In genomic region chrX:63058204-63058603, GRCh38 we compare ENCODE assay signal across 31 cellular contexts.
"Had no signal": no experiment of that assay in that cellular context is flagged by ENCODE, and none has a peak within 500 bp of the region (broad histone marks: within the 10 kb centered on the region; RNA-seq: fewer than 3 reads in every experiment).

No MANE protein-coding gene starts in this region.

- ATAC-seq: activated CD4-positive, alpha-beta T cell treated with anti-CD3 and anti-CD28 coated beads for 36 hours; activated CD4-positive, CD25-positive, alpha-beta regulatory T cell treated with anti-CD3 and anti-CD28 coated beads, Interleukin-2, amount 50 U/mL, for 24 hours; activated CD8-positive, alpha-beta memory T cell treated with anti-CD3 and anti-CD28 coated beads, Interleukin-2, amount 10 ng/mL, durations not matched to agents 7 days and 5 days; activated CD8-positive, alpha-beta T cell treated with anti-CD3 and anti-CD28 coated beads, Interleukin-2, amount 10 ng/mL, durations not matched to agents 7 days and 5 days; activated naive CD8-positive, alpha-beta T cell treated with anti-CD3 and anti-CD28 coated beads, Interleukin-2, amount 50 U/mL, for 24 hours; WTC11 had no signal

- H3K27ac ChIP-seq: ascending aorta, cardiac muscle cell, VCaP had no signal

- H3K36me3 ChIP-seq: ascending aorta, cardiac muscle cell had no signal

- DNase-seq: activated CD4-positive, alpha-beta memory T cell treated with anti-CD3 and anti-CD28 coated beads, Interleukin-2, amount 10 ng/mL, durations not matched to agents 7 days and 5 days; activated CD4-positive, alpha-beta T cell treated with anti-CD3 and anti-CD28 coated beads for 1 hour; activated CD4-positive, alpha-beta T cell treated with anti-CD3 and anti-CD28 coated beads for 36 hours; activated CD4-positive, alpha-beta T cell treated with anti-CD3 and anti-CD28 coated beads for 48 hours; activated CD4-positive, alpha-beta T cell treated with anti-CD3 and anti-CD28 coated beads, Interleukin-2, amount 10 ng/mL, durations not matched to agents 7 days and 5 days; activated CD4-positive, alpha-beta T cell treated with anti-CD3 and anti-CD28 coated beads, Interleukin-2, amount 50 U/mL, for 48 hours; activated CD4-positive, CD25-positive, alpha-beta regulatory T cell; activated CD8-positive, alpha-beta memory T cell treated with anti-CD3 and anti-CD28 coated beads for 24 hours; activated CD8-positive, alpha-beta memory T cell treated with anti-CD3 and anti-CD28 coated beads, Interleukin-2, amount 10 ng/mL, durations not matched to agents 7 days and 5 days; activated CD8-positive, alpha-beta memory T cell treated with anti-CD3 and anti-CD28 coated beads, Interleukin-2, amount 50 U/mL, for 48 hours; activated CD8-positive, alpha-beta T cell treated with anti-CD3 and anti-CD28 coated beads, Interleukin-2, amount 10 ng/mL, durations not matched to agents 7 days and 5 days; activated effector memory CD4-positive, alpha-beta T cell treated with Interleukin-2 at 50 U/mL for 16 hours; activated gamma-delta T cell; activated naive CD4-positive, alpha-beta T cell treated with anti-CD3 and anti-CD28 coated beads, Interleukin-2, amount 10 ng/mL, durations not matched to agents 7 days and 5 days; activated naive CD4-positive, alpha-beta T cell treated with Interleukin-2 at 50 U/mL for 16 hours; activated naive CD8-positive, alpha-beta T cell treated with anti-CD3 and anti-CD28 coated beads, Interleukin-2, amount 10 ng/mL, durations not matched to agents 7 days and 5 days; activated naive CD8-positive, alpha-beta T cell treated with anti-CD3 and anti-CD28 coated beads, Interleukin-2, amount 50 U/mL, for 24 hours; activated T-cell treated with anti-CD3 and anti-CD28 coated beads, Interleukin-2, amount 50 U/mL, for 24 hours; activated T-cell treated with anti-CD3 and anti-CD28 coated beads, Interleukin-2, amount 50 U/mL, for 48 hours; amygdala; anterior cingulate cortex; caudate nucleus; T-helper 2 cell; T-helper 9 cell had no signal

- FAIRE-seq: bronchial epithelial cell, TTC549 had no signal

- H3K27me3 ChIP-seq: ascending aorta, cardiac muscle cell had no signal

- H3K4me3 ChIP-seq: ascending aorta, cardiac muscle cell had no signal

- H3K4me1 ChIP-seq: ascending aorta had no signal
